13 cellular contexts compared by ENCODE assay signal in the genomic region with DNA sequence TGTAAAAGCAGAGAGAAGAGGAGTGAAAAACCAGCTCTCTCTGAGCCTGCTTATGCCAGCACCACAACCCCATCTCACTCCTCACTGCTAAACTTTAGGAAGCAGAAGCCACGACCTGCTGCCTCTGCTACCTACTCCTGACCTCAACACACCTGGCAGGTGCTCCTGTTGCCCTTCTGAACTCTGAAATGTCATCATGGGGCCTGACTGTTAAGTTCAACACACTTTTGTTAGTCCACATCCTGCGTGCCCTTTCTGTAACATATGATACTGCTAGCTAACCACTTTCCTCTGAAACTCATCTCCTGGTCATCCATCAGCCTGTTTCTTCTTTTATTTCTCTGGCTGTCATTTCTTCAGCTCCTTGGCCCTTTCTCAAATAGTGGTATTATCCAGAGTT.
A peak's percentile ranks its signal among the peaks of the same experiment; 100 is the strongest.
DNase-seq lines count a peak whose midpoint lies in the region; ATAC-seq, FAIRE-seq and TF ChIP-seq lines count a peak whose summit lies in the region.
"Had no signal": no experiment of that assay in that cellular context is flagged by ENCODE, and none has a peak within 500 bp of the region (broad histone marks: within the 10 kb centered on the region; RNA-seq: fewer than 3 reads in every experiment).

No MANE protein-coding gene starts in this region.

- no peak overlapping the region for H3K4me3 Mint-ChIP-seq in activated CD4-positive, alpha-beta T cell treated with anti-CD3 and anti-CD28 coated beads, Interleukin-2, amount 10 ng/mL, durations not matched to agents 7 days and 5 days

- TF ChIP-seq POLR2A in upper lobe of left lung (IDR thresholded peaks at IDR 0.05) = no peak

- H3K27ac ChIP-seq in small intestine (ENCODE audit: low read depth in 1 of 2, low read length in 1 of 2) (no peak overlapping the region), upper lobe of left lung (no peak overlapping the region)
- H3K27ac ChIP-seq: 22Rv1, GM23248 had no signal

- TF ChIP-seq EP300 in upper lobe of left lung (IDR thresholded peaks at IDR 0.05) = no peak

- peaks cover 2% of the 10 kb centered on the region for H3K4me1 Mint-ChIP-seq in activated CD4-positive, alpha-beta T cell treated with anti-CD3 and anti-CD28 coated beads, Interleukin-2, amount 10 ng/mL, durations not matched to agents 7 days and 5 days
- H3K4me1 Mint-ChIP-seq: CD8-positive, alpha-beta memory T cell had no signal

- H3K27ac Mint-ChIP-seq in activated CD4-positive, alpha-beta T cell treated with anti-CD3 and anti-CD28 coated beads, Interleukin-2, amount 10 ng/mL, durations not matched to agents 7 days and 5 days = peak overlapping the region; percentile 6

- H3K27me3 ChIP-seq in small intestine (ENCODE audit: control insufficient read depth in 2 of 2, insufficient read depth in 2 of 2, low read length in 2 of 2) (no peaks in the 10 kb centered on the region), upper lobe of left lung (no peaks in the 10 kb centered on the region)

- 15 to 48% (median 46%) methylated on average over 2 of the region's 2 CpGs for WGBS in small intestine, 3 donors
- WGBS in upper lobe of left lung, 2 donors = 71 to 74% methylated on average over 2 of the region's 2 CpGs

- H3K9me3 Mint-ChIP-seq in activated CD4-positive, alpha-beta T cell treated with anti-CD3 and anti-CD28 coated beads, Interleukin-2, amount 10 ng/mL, durations not matched to agents 7 days and 5 days = no peaks in the 10 kb centered on the region
- H3K9me3 Mint-ChIP-seq: CD8-positive, alpha-beta memory T cell had no signal

- POLR2A ChIA-PET in activated CD4-positive, alpha-beta T cell treated with anti-CD3 and anti-CD28 coated beads, Interleukin-2, amount 10 ng/mL, durations not matched to agents 7 days and 5 days (lab: Charles Lee) = no interaction called here

- H3K36me3 ChIP-seq in small intestine (ENCODE audit: control insufficient read depth in 2 of 2, insufficient read depth in 2 of 2, low read length in 2 of 2) (peaks cover 0 to 15% of the 10 kb centered on the region in 2 donors), upper lobe of left lung (peaks cover 0 to 5% (median 1%) of the 10 kb centered on the region in 4 donors)

- H3K9me3 ChIP-seq in small intestine (ENCODE audit: control insufficient read depth, low read depth) = no peaks in the 10 kb centered on the region
- H3K9me3 ChIP-seq in upper lobe of left lung = no peaks in the 10 kb centered on the region
- H3K9me3 ChIP-seq: Caco-2 had no signal

- DNase-seq in activated CD4-positive, alpha-beta T cell treated with anti-CD3 and anti-CD28 coated beads, Interleukin-2, amount 10 ng/mL, durations not matched to agents 7 days and 5 days = no peak
- no peak for DNase-seq in activated CD4-positive, alpha-beta T cell treated with anti-CD3 and anti-CD28 coated beads, Interleukin-2, amount 50 U/mL, for 48 hours
- DNase-seq in NCI-H510A (lab: John Stamatoyannopoulos, UW) (peak; percentile 24), RPMI8226 (peak; percentile 85), small intestine (peak; percentile 11), upper lobe of left lung (no peak), retina (no peak)
- DNase-seq: Caco-2; CD8-positive, alpha-beta memory T cell; GM23248 had no signal

- no peaks in the 10 kb centered on the region for H3K36me3 Mint-ChIP-seq in activated CD4-positive, alpha-beta T cell treated with anti-CD3 and anti-CD28 coated beads, Interleukin-2, amount 10 ng/mL, durations not matched to agents 7 days and 5 days (ENCODE audit: low read depth)
- H3K36me3 Mint-ChIP-seq: CD8-positive, alpha-beta memory T cell had no signal

- no peaks in the 10 kb centered on the region for H3K27me3 Mint-ChIP-seq in activated CD4-positive, alpha-beta T cell treated with anti-CD3 and anti-CD28 coated beads, Interleukin-2, amount 10 ng/mL, durations not matched to agents 7 days and 5 days

- CTCF ChIA-PET in activated CD4-positive, alpha-beta T cell treated with anti-CD3 and anti-CD28 coated beads, Interleukin-2, amount 10 ng/mL, durations not matched to agents 7 days and 5 days (lab: Charles Lee) = interaction anchor here (1.1 kb wide), 1 partner anchor 13 kb away, joined by 4 read pairs; no protein-coding TSS in a partner anchor

- H3K4me1 ChIP-seq in small intestine (ENCODE audit: control insufficient read depth in 2 of 2, insufficient read depth in 1 of 2, low read depth in 1 of 2, low read length in 1 of 2) (no peaks in the 10 kb centered on the region), upper lobe of left lung (no peaks in the 10 kb centered on the region)
- H3K4me1 ChIP-seq: Caco-2 had no signal

- ATAC-seq in upper lobe of left lung (ENCODE audit: low FRiP score in 2 of 2) (no peak), HG03565 (IDR thresholded peaks at IDR 0.05; ENCODE audit: unreplicated experiment) (no peak)

- FAIRE-seq in small intestine (lab: Jason Lieb, UNC) = no peak
- FAIRE-seq: H54 had no signal

- no peak for TF ChIP-seq CTCF in upper lobe of left lung (IDR thresholded peaks at IDR 0.05)

- no peak overlapping the region for H3K4me3 ChIP-seq in small intestine (ENCODE audit: low read depth in 1 of 2, low read length in 2 of 2)
- H3K4me3 ChIP-seq in upper lobe of left lung = no peak overlapping the region
- H3K4me3 ChIP-seq: GM23248 had no signal

Comparison
In these comparisons a context has a peak if more than half of its experiments do, and no peak if none do; other contexts are left out.
1. DNase-seq: peak in NCI-H510A (single experiment), RPMI8226 (single experiment) and small intestine (single experiment); none in activated CD4-positive, alpha-beta T cell treated with anti-CD3 and anti-CD28 coated beads, Interleukin-2, amount 10 ng/mL, durations not matched to agents 7 days and 5 days (single experiment), activated CD4-positive, alpha-beta T cell treated with anti-CD3 and anti-CD28 coated beads, Interleukin-2, amount 50 U/mL, for 48 hours (0 of 2), upper lobe of left lung (0 of 2) and retina (single experiment).